In genomic region chr1:15430787-15431570, GRCh38 we compare ENCODE assay signal across 9 cellular contexts. TPM values are rescaled to one million over a fixed set of nuclear protein-coding genes. Genes with fewer than 3 reads are reported as not detected.
DNase-seq lines count a peak whose midpoint lies in the region; ATAC-seq and TF ChIP-seq lines count a peak whose summit lies in the region.
"Had no signal": no experiment of that assay in that cellular context is flagged by ENCODE, and none has a peak within 500 bp of the region (broad histone marks: within the 10 kb centered on the region; RNA-seq: fewer than 3 reads in every experiment).

No MANE protein-coding gene starts in this region.

- no peaks in the 10 kb centered on the region for H3K79me2 ChIP-seq in H9 (ENCODE audit: insufficient read depth, low read length)
- H3K79me2 ChIP-seq in SK-N-SH (ENCODE audit: insufficient read depth): no peaks in the 10 kb centered on the region

- H3K9me3 ChIP-seq in H9 (ENCODE audit: control insufficient read depth, low read depth, low read length): no peaks in the 10 kb centered on the region
- no peaks in the 10 kb centered on the region for H3K9me3 ChIP-seq in SK-N-SH
- H3K9me3 ChIP-seq in gastrocnemius medialis: no peaks in the 10 kb centered on the region

- no peaks in the 10 kb centered on the region for H3K9me2 ChIP-seq in SK-N-SH

- POLR2A ChIA-PET in SK-N-SH (lab: Yijun Ruan, JAX): no interaction called here

- H2BK20ac ChIP-seq in H9 (ENCODE audit: low read depth, low read length, poor library complexity, severe bottlenecking): no peak overlapping the region

- H4K8ac ChIP-seq in H9 (replicated peaks; ENCODE audit: insufficient read length, low read depth, low read length): no peak overlapping the region

- TF ChIP-seq POLR2A in gastrocnemius medialis (IDR thresholded peaks at IDR 0.05): no peak

- no peak overlapping the region for H4K91ac ChIP-seq in H9 (ENCODE audit: insufficient read length, low read depth, low read length)

- H3K27me3 Mint-ChIP-seq in H9 (ENCODE audit: low read depth): no peaks in the 10 kb centered on the region; the same call in 1 of the 2 replicates
- H3K27me3 Mint-ChIP-seq in activated naive CD8-positive, alpha-beta T cell treated with anti-CD3 and anti-CD28 coated beads, Interleukin-2, amount 50 U/mL, for 24 hours: no peaks in the 10 kb centered on the region

- no peak overlapping the region for H3K4ac ChIP-seq in H9 (ENCODE audit: low read depth, low read length)

- no peak overlapping the region for H3K4me3 Mint-ChIP-seq in H9
- H3K4me3 Mint-ChIP-seq in activated naive CD8-positive, alpha-beta T cell treated with anti-CD3 and anti-CD28 coated beads, Interleukin-2, amount 50 U/mL, for 24 hours: no peak overlapping the region

- in situ Hi-C loops in gastrocnemius medialis (cut with MboI; ENCODE audit: low sequenced_read_pairs in 4 of 4): loop anchor here (5.0 to 25.0 kb wide), 6 partner anchors 104 to 319 kb away; no protein-coding TSS in a partner anchor

- no peak overlapping the region for H2AFZ ChIP-seq in H9 (ENCODE audit: low read length)
- H2AFZ ChIP-seq in SK-N-SH (ENCODE audit: low read depth): no peak overlapping the region

- no peaks in the 10 kb centered on the region for H3K23me2 ChIP-seq in H9 (ENCODE audit: insufficient read length, low read depth, low read length, poor library complexity, severe bottlenecking)

- DNase-seq in CD1c-positive myeloid dendritic cell (ENCODE audit: extremely low spot score): peak; percentile 74
- peak; percentile 86 for DNase-seq in H9
- DNase-seq in SK-N-SH: peak; percentile 93
- peak; percentile 83 for DNase-seq in activated naive CD8-positive, alpha-beta T cell treated with anti-CD3 and anti-CD28 coated beads, Interleukin-2, amount 50 U/mL, for 24 hours
- DNase-seq in left ventricle myocardium superior: peak; percentile 83
- peak in 1 of 2 donors; percentile 40 for DNase-seq in gastrocnemius medialis

- no peak overlapping the region for H2BK15ac ChIP-seq in H9 (ENCODE audit: low read depth, low read length)

- H2AK5ac ChIP-seq in H9 (ENCODE audit: insufficient read length, low read length): no peak overlapping the region

- H3K9ac ChIP-seq in H9 (ENCODE audit: extremely low read depth, insufficient read length, low read length): no peak overlapping the region
- no peak overlapping the region for H3K9ac ChIP-seq in SK-N-SH

- no peak overlapping the region for H2BK120ac ChIP-seq in H9 (ENCODE audit: low read depth, low read length, poor library complexity, severe bottlenecking)

- no peak overlapping the region for H4K5ac ChIP-seq in H9 (ENCODE audit: insufficient read length, low read depth, low read length)

- H4K20me1 ChIP-seq in H9 (ENCODE audit: control insufficient read depth, insufficient read depth, insufficient read length) (no peaks in the 10 kb centered on the region), SK-N-SH (ENCODE audit: insufficient read depth) (no peaks in the 10 kb centered on the region)

- H3K23ac ChIP-seq in H9 (ENCODE audit: insufficient read length, low read depth, low read length): no peak overlapping the region

- H3K9me3 Mint-ChIP-seq in H9: no peaks in the 10 kb centered on the region; a peak in 1 of 5 replicates
- no peaks in the 10 kb centered on the region for H3K9me3 Mint-ChIP-seq in activated naive CD8-positive, alpha-beta T cell treated with anti-CD3 and anti-CD28 coated beads, Interleukin-2, amount 50 U/mL, for 24 hours

- WGBS in H9 (ENCODE audit: extremely low coverage, insufficient read length, low lambda C conversion rate): no CpG with 5 or more reads among the region's 19 CpGs
- WGBS in SK-N-SH (ENCODE audit: low lambda C conversion rate): 85% methylated on average over 11 of the region's 19 CpGs

- TF ChIP-seq CTCF in H9 (conservative IDR thresholded peaks at IDR 0.05) (peak; percentile 96), SK-N-SH (IDR thresholded peaks at IDR 0.05) (peak; percentile 98), gastrocnemius medialis (IDR thresholded peaks at IDR 0.05 in 4 of 5, conservative IDR thresholded peaks at IDR 0.05 in 1 of 5) (peak; percentile 88 to 94 (median 91))

- H3K4me1 ChIP-seq in H9 (ENCODE audit: insufficient read depth, low read length) (no peaks in the 10 kb centered on the region), SK-N-SH (ENCODE audit: control insufficient read depth in 1 of 2, insufficient read depth in 2 of 2, low read depth in 1 of 2, low read length in 1 of 2) (no peaks in the 10 kb centered on the region; a peak in 1 of 4 replicates), gastrocnemius medialis (no peaks in the 10 kb centered on the region)

- H3K4me2 ChIP-seq in H9 (ENCODE audit: insufficient read depth, insufficient read length, low read length) (no peak overlapping the region), SK-N-SH (no peak overlapping the region)

- TF ChIP-seq EP300 in SK-N-SH (IDR thresholded peaks at IDR 0.05; ENCODE audit: borderline replicate concordance in 1 of 2, low read depth in 1 of 2, low read length in 1 of 2): no peak

- peaks cover 13 to 22% of the 10 kb centered on the region in 2 experiments for H3K4me1 Mint-ChIP-seq in H9
- H3K4me1 Mint-ChIP-seq in activated naive CD8-positive, alpha-beta T cell treated with anti-CD3 and anti-CD28 coated beads, Interleukin-2, amount 50 U/mL, for 24 hours: peaks cover 6% of the 10 kb centered on the region

- H3K14ac ChIP-seq in H9 (ENCODE audit: insufficient read depth, low read length): no peak overlapping the region

- H3K36me3 ChIP-seq in SK-N-SH (replicated peaks in 1 of 2; ENCODE audit: control insufficient read depth in 1 of 2, insufficient read depth in 2 of 2, low read length in 1 of 2): peaks cover 4 to 7% of the 10 kb centered on the region in 2 experiments
- H3K36me3 ChIP-seq in gastrocnemius medialis: no peaks in the 10 kb centered on the region

- peak overlapping the region in 1 of 3 experiments; percentile 62; a peak in 1 of 7 replicates for H3K27ac Mint-ChIP-seq in H9
- no peak overlapping the region for H3K27ac Mint-ChIP-seq in activated naive CD8-positive, alpha-beta T cell treated with anti-CD3 and anti-CD28 coated beads, Interleukin-2, amount 50 U/mL, for 24 hours

- H3K79me1 ChIP-seq in H9 (ENCODE audit: insufficient read depth, low read depth, low read length, poor library complexity, severe bottlenecking): no peaks in the 10 kb centered on the region

- peak; percentile 93 for TF ChIP-seq RAD21 in SK-N-SH (IDR thresholded peaks at IDR 0.05; ENCODE audit: low read length)

- H3T11ph ChIP-seq in H9 (ENCODE audit: low read length): no peak overlapping the region

- peak; percentile 48 for ATAC-seq in activated naive CD8-positive, alpha-beta T cell treated with anti-CD3 and anti-CD28 coated beads, Interleukin-2, amount 50 U/mL, for 24 hours
- ATAC-seq in left ventricle myocardium superior (peak; percentile 68), gastrocnemius medialis (peak in 1 of 2 donors; percentile 60), GM18498 (IDR thresholded peaks at IDR 0.05; ENCODE audit: unreplicated experiment) (no peak), GM19397 (IDR thresholded peaks at IDR 0.05; ENCODE audit: unreplicated experiment) (no peak)

- no peak overlapping the region for H2BK5ac ChIP-seq in H9 (ENCODE audit: insufficient read length, low read length)

- H3K27ac ChIP-seq in H9 (ENCODE audit: insufficient read length, low read depth, low read length): no peak overlapping the region
- no peak overlapping the region for H3K27ac ChIP-seq in SK-N-SH (ENCODE audit: low read depth in 2 of 2, low read length in 1 of 2)
- no peak overlapping the region for H3K27ac ChIP-seq in gastrocnemius medialis

- intact Hi-C loops in left ventricle myocardium superior (cut with micrococcal nuclease): loop anchor here (5.0 kb wide), 1 partner anchor 104 kb away; no protein-coding TSS in a partner anchor
- intact Hi-C loops in gastrocnemius medialis (cut with DNase I; ENCODE audit: low total_unique reads): loop anchor here (1.0 kb wide), 1 partner anchor 108 kb away; no protein-coding TSS in a partner anchor

- CTCF ChIA-PET in SK-N-SH (lab: Yijun Ruan, JAX): interaction anchor here (0.6 to 14.9 kb wide), 52 partner anchors 9 to 332 kb away, joined by 3 to 311 read pairs (median 4); partner anchors contain the start of genes EFHD2 and TMEM51

- H3K4me3 ChIP-seq in SK-N-SH (ENCODE audit: low read depth in 2 of 2, low read length in 1 of 2) (no peak overlapping the region; a peak in 1 of 4 replicates), gastrocnemius medialis (no peak overlapping the region)

- H2BK12ac ChIP-seq in H9 (ENCODE audit: insufficient read length, low read depth, low read length): no peak overlapping the region

- peaks cover 0 to 4% (median 3%) of the 10 kb centered on the region in 3 experiments; a peak in 4 of 7 replicates for H3K36me3 Mint-ChIP-seq in H9 (ENCODE audit: insufficient read depth in 1 of 3, low read depth in 3 of 3)
- peaks cover 2% of the 10 kb centered on the region for H3K36me3 Mint-ChIP-seq in activated naive CD8-positive, alpha-beta T cell treated with anti-CD3 and anti-CD28 coated beads, Interleukin-2, amount 50 U/mL, for 24 hours (ENCODE audit: low read depth)

- no peak overlapping the region for H3K56ac ChIP-seq in H9 (ENCODE audit: insufficient read length, low read depth, low read length)

- no peaks in the 10 kb centered on the region for H3K27me3 ChIP-seq in H9 (ENCODE audit: insufficient read depth, low read length)
- H3K27me3 ChIP-seq in SK-N-SH (ENCODE audit: insufficient read depth): no peaks in the 10 kb centered on the region
- no peaks in the 10 kb centered on the region for H3K27me3 ChIP-seq in gastrocnemius medialis

- peaks cover 3% of the 10 kb centered on the region for H3F3A ChIP-seq in SK-N-SH (replicated peaks; ENCODE audit: insufficient read depth)

- no peak overlapping the region for H3K18ac ChIP-seq in H9 (ENCODE audit: insufficient read length, low read depth, low read length)

TF ChIP-seq in SK-N-SH, 30 proteins besides CTCF, POLR2A, EP300 and RAD21 (continues in another document):
- no peak for TF ChIP-seq ELF1 (IDR thresholded peaks at IDR 0.05)

RNA-seq across cellular contexts. Expression of gene CTRC, which starts 7.3 kb away (rescaled TPM):
- not detected in 2 replicates for total RNA-seq in H9 (2021)
- polyA plus RNA-seq in SK-N-SH (2012; rRNA removed): 0.26 and 0.67 TPM in 2 replicates
- 0.08 TPM in 1 of 2 replicates, not detected in the other for polyA plus RNA-seq in SK-N-SH (2012; cell fraction: cytosol; rRNA removed)
- 5.1 and 5.6 TPM in 2 replicates for polyA plus RNA-seq in SK-N-SH (2012; cell fraction: nucleus; rRNA removed)
- total RNA-seq in left ventricle myocardium superior: not detected
- 10 to 100 TPM in 1 of 4 donors, not detected in 3; 67.3 TPM for total RNA-seq in gastrocnemius medialis
- total RNA-seq: LHCN-M2 had no signal

RNA-seq across cellular contexts. Expression of gene EFHD2, which starts 21.3 kb away (rescaled TPM):
- total RNA-seq in H9 (2021) (16.5 and 16.6 TPM in 2 replicates), left ventricle myocardium superior (12.6 TPM), gastrocnemius medialis (1 to 10 TPM; 2.9 to 8.1 (median 5.3) TPM)
- polyA plus RNA-seq in SK-N-SH (2012; rRNA removed): 45.1 and 59.8 TPM in 2 replicates
- polyA plus RNA-seq in SK-N-SH (2012; cell fraction: cytosol; rRNA removed): 36.4 and 48.6 TPM in 2 replicates
- 55.1 and 74.5 TPM in 2 replicates for polyA plus RNA-seq in SK-N-SH (2012; cell fraction: nucleus; rRNA removed)

RNA-seq across cellular contexts. Expression of gene CELA2A, which starts 25.6 kb away (rescaled TPM):
- total RNA-seq in H9 (2021) (not detected in 2 replicates), left ventricle myocardium superior (not detected), gastrocnemius medialis (not detected)
- not detected in 2 replicates for polyA plus RNA-seq in SK-N-SH (2012; rRNA removed)
- not detected in 2 replicates for polyA plus RNA-seq in SK-N-SH (2012; cell fraction: cytosol; rRNA removed)
- polyA plus RNA-seq in SK-N-SH (2012; cell fraction: nucleus; rRNA removed): not detected in 2 replicates
- total RNA-seq: LHCN-M2 had no signal

RNA-seq across cellular contexts. Expression of gene CELA2B, which starts 44.9 kb away (rescaled TPM):
- total RNA-seq in H9 (2021) (not detected in 2 replicates), left ventricle myocardium superior (not detected), gastrocnemius medialis (not detected)
- not detected in 2 replicates for polyA plus RNA-seq in SK-N-SH (2012; rRNA removed)
- polyA plus RNA-seq in SK-N-SH (2012; cell fraction: cytosol; rRNA removed): not detected in 2 replicates
- polyA plus RNA-seq in SK-N-SH (2012; cell fraction: nucleus; rRNA removed): not detected in 2 replicates
- total RNA-seq: LHCN-M2 had no signal

Comparison
In these comparisons a context has a peak if more than half of its experiments do, and no peak if none do; other contexts are left out.
1. ATAC-seq: peak in activated naive CD8-positive, alpha-beta T cell treated with anti-CD3 and anti-CD28 coated beads, Interleukin-2, amount 50 U/mL, for 24 hours (single experiment) and left ventricle myocardium superior (single experiment); none in GM18498 (single experiment) and GM19397 (single experiment).
2. Peak in every context shown above with its lines, with median percentiles within 50 percentile points of each other: CTCF ChIP-seq.